Comparison of ENCODE assay signal across 18 cellular contexts in the genomic region with DNA sequence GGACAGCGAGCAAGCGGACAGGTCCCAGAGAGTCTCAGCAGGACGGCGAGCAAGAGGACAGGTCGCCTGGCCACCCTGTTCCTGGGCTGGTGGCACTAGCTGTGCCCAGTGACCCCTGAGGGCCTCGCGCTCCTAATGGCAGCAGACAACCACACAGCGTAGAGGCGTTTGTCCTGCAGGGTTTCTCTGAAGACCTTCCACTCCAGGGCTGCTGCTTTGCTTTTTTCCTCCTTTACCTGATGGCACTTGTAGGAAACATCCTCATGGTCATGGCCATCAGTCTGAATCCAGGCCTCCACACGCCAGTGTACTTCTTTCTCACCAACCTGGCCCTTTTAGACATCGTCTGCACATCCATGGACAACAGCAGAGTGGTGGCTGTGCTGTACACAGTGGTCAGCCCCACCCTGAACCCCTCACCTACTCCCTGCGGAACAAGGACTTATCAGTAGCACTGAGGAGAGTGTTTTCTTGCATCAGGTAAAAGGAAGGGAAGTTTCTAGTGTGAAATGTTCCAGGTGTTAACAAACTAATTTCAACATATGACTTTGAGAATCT.
A peak's percentile ranks its signal among the peaks of the same experiment; 100 is the strongest.
DNase-seq lines count a peak whose midpoint lies in the region.
"Had no signal": no experiment of that assay in that cellular context is flagged by ENCODE, and none has a peak within 500 bp of the region (broad histone marks: within the 10 kb centered on the region; RNA-seq: fewer than 3 reads in every experiment).

No MANE protein-coding gene starts in this region.

- peaks cover 2% of the 10 kb centered on the region for H3K4me1 Mint-ChIP-seq in T-helper 2 cell treated with Interferon-gamma antibody and Interleukin-4, amounts not matched to agents 5 μg/mL and 100 μg/mL, for 36 hours (ENCODE audit: low read depth)

- peaks cover 33% of the 10 kb centered on the region for H3K27me3 Mint-ChIP-seq in T-helper 2 cell treated with Interferon-gamma antibody and Interleukin-4, amounts not matched to agents 5 μg/mL and 100 μg/mL, for 36 hours (ENCODE audit: low read depth)

- H3K27ac Mint-ChIP-seq in T-helper 2 cell treated with Interferon-gamma antibody and Interleukin-4, amounts not matched to agents 5 μg/mL and 100 μg/mL, for 36 hours = peak overlapping the region; percentile 10
- H3K27ac Mint-ChIP-seq: HFFc6 had no signal

- no peak overlapping the region for H3K4me3 Mint-ChIP-seq in T-helper 2 cell treated with Interferon-gamma antibody and Interleukin-4, amounts not matched to agents 5 μg/mL and 100 μg/mL, for 36 hours
- H3K4me3 Mint-ChIP-seq: CD4-positive, CD25-positive, alpha-beta regulatory T cell; HFFc6 had no signal

- H3K36me3 Mint-ChIP-seq in T-helper 2 cell treated with Interferon-gamma antibody and Interleukin-4, amounts not matched to agents 5 μg/mL and 100 μg/mL, for 36 hours (ENCODE audit: low read depth) = peaks cover 6% of the 10 kb centered on the region

- no peak for DNase-seq in T-helper 2 cell treated with Interferon-gamma antibody and Interleukin-4, amounts not matched to agents 5 μg/mL and 100 μg/mL, for 36 hours (ENCODE audit: low spot score)
- no peak for DNase-seq in T-helper 2 cell
- peak; percentile 2 for DNase-seq in AG08395 (ENCODE audit: low spot score)
- DNase-seq in HuH-7 (ENCODE audit: low spot score) = peak; percentile 10
- peak; percentile 8 for DNase-seq in iPS-NIHi7 (ENCODE audit: extremely low spot score)
- DNase-seq in DMS53 treated with DMSO at 0.1 percent for 48 hours (lab: John Stamatoyannopoulos, UW; ENCODE audit: unreplicated experiment) = no peak
- DNase-seq in NCI-H2227 (lab: John Stamatoyannopoulos, UW; ENCODE audit: unreplicated experiment) = no peak
- no peak for DNase-seq in globus pallidus (ENCODE audit: low spot score)
- DNase-seq: CD4-positive, CD25-positive, alpha-beta regulatory T cell; DND-41; HFFc6; NCI-H1092 treated with DMSO at 0.1 percent for 48 hours; NCI-H1436 treated with DMSO at 0.1 percent for 48 hours; NCI-H2029; NCI-H2171; NCI-H446 treated with DMSO at 0.1 percent for 48 hours; NCI-H526 treated with DMSO at 0.1 percent for 48 hours; OCI-M1 had no signal

- H3K9me3 Mint-ChIP-seq in T-helper 2 cell treated with Interferon-gamma antibody and Interleukin-4, amounts not matched to agents 5 μg/mL and 100 μg/mL, for 36 hours = peaks cover 33% of the 10 kb centered on the region

Comparison
In these comparisons a context has a peak if more than half of its experiments do, and no peak if none do; other contexts are left out.
1. DNase-seq: peak in AG08395 (single experiment), HuH-7 (single experiment) and iPS-NIHi7 (single experiment); none in T-helper 2 cell treated with Interferon-gamma antibody and Interleukin-4, amounts not matched to agents 5 μg/mL and 100 μg/mL, for 36 hours (single experiment), T-helper 2 cell (0 of 5), DMS53 treated with DMSO at 0.1 percent for 48 hours (single experiment), NCI-H2227 (single experiment) and globus pallidus (single experiment).